8 cellular contexts compared by ENCODE assay signal in genomic region chr17:75980188-75981018, GRCh38. TPM values are rescaled to one million over a fixed set of nuclear protein-coding genes. Genes with fewer than 3 reads are reported as not detected.
A peak's percentile ranks its signal among the peaks of the same experiment; 100 is the strongest.
DNase-seq lines count a peak whose midpoint lies in the region; ATAC-seq and TF ChIP-seq lines count a peak whose summit lies in the region.

No MANE protein-coding gene starts in this region.

- H3K27me3 ChIP-seq in thoracic aorta (replicated peaks; ENCODE audit: insufficient read depth) = no peaks in the 10 kb centered on the region

- H3K36me3 ChIP-seq in thoracic aorta = no peaks in the 10 kb centered on the region

- peak overlapping the region; percentile 99 for H3K27ac ChIP-seq in thoracic aorta

- peaks cover 28% of the 10 kb centered on the region for H3K4me1 Mint-ChIP-seq in activated naive CD4-positive, alpha-beta T cell treated with anti-CD3 and anti-CD28 coated beads for 36 hours (ENCODE audit: low read depth)
- peaks cover 31% of the 10 kb centered on the region for H3K4me1 Mint-ChIP-seq in activated naive CD8-positive, alpha-beta T cell treated with anti-CD3 and anti-CD28 coated beads, Interleukin-2, amount 10 ng/mL, durations not matched to agents 7 days and 5 days

- CTCF ChIA-PET in activated naive CD4-positive, alpha-beta T cell treated with anti-CD3 and anti-CD28 coated beads for 36 hours (lab: Charles Lee) = interaction anchor here (0.6 to 1.5 kb wide), 6 partner anchors 20 to 469 kb away, joined by 3 to 6 read pairs (median 4); partner anchors contain the start of gene CDK3

- H3K27me3 Mint-ChIP-seq in activated naive CD4-positive, alpha-beta T cell treated with anti-CD3 and anti-CD28 coated beads for 36 hours (ENCODE audit: low read depth) = no peaks in the 10 kb centered on the region
- no peaks in the 10 kb centered on the region for H3K27me3 Mint-ChIP-seq in activated naive CD8-positive, alpha-beta T cell treated with anti-CD3 and anti-CD28 coated beads, Interleukin-2, amount 10 ng/mL, durations not matched to agents 7 days and 5 days

- no peaks in the 10 kb centered on the region for H3K9me3 Mint-ChIP-seq in activated naive CD4-positive, alpha-beta T cell treated with anti-CD3 and anti-CD28 coated beads for 36 hours
- no peaks in the 10 kb centered on the region for H3K9me3 Mint-ChIP-seq in activated naive CD8-positive, alpha-beta T cell treated with anti-CD3 and anti-CD28 coated beads, Interleukin-2, amount 10 ng/mL, durations not matched to agents 7 days and 5 days

- H3K27ac Mint-ChIP-seq in activated naive CD4-positive, alpha-beta T cell treated with anti-CD3 and anti-CD28 coated beads for 36 hours = peak overlapping the region; percentile 100
- peak overlapping the region; percentile 98 for H3K27ac Mint-ChIP-seq in activated naive CD8-positive, alpha-beta T cell treated with anti-CD3 and anti-CD28 coated beads, Interleukin-2, amount 10 ng/mL, durations not matched to agents 7 days and 5 days

- intact Hi-C loops in activated naive CD4-positive, alpha-beta T cell treated with anti-CD3 and anti-CD28 coated beads for 36 hours (cut with micrococcal nuclease) = no loop called here

- peak overlapping the region; percentile 99 for H3K4me3 Mint-ChIP-seq in activated naive CD4-positive, alpha-beta T cell treated with anti-CD3 and anti-CD28 coated beads for 36 hours
- peak overlapping the region; percentile 98 for H3K4me3 Mint-ChIP-seq in activated naive CD8-positive, alpha-beta T cell treated with anti-CD3 and anti-CD28 coated beads, Interleukin-2, amount 10 ng/mL, durations not matched to agents 7 days and 5 days

- H3K36me3 Mint-ChIP-seq in activated naive CD4-positive, alpha-beta T cell treated with anti-CD3 and anti-CD28 coated beads for 36 hours (ENCODE audit: low read depth) = peaks cover 7% of the 10 kb centered on the region
- peaks cover 10% of the 10 kb centered on the region for H3K36me3 Mint-ChIP-seq in activated naive CD8-positive, alpha-beta T cell treated with anti-CD3 and anti-CD28 coated beads, Interleukin-2, amount 10 ng/mL, durations not matched to agents 7 days and 5 days

- POLR2A ChIA-PET in activated naive CD8-positive, alpha-beta T cell treated with anti-CD3 and anti-CD28 coated beads, Interleukin-2, amount 10 ng/mL, durations not matched to agents 7 days and 5 days (lab: Charles Lee) = interaction anchor here (0.6 to 1.4 kb wide), 3 partner anchors 123 to 1239 kb away, joined by 3 to 4 read pairs (median 3); partner anchors contain the start of gene EXOC7

- no peak for ATAC-seq in activated naive CD8-positive, alpha-beta T cell treated with anti-CD3 and anti-CD28 coated beads, Interleukin-2, amount 10 ng/mL, durations not matched to agents 7 days and 5 days (ENCODE audit: low read depth)
- ATAC-seq in thoracic aorta (ENCODE audit: insufficient number of reproducible peaks, low FRiP score, low read depth) = no peak
- no peak for ATAC-seq in HG02852 (IDR thresholded peaks at IDR 0.05; ENCODE audit: unreplicated experiment)

- peak overlapping the region; percentile 84 for H3K4me3 ChIP-seq in thoracic aorta

- no peak for DNase-seq in activated naive CD4-positive, alpha-beta T cell treated with anti-CD3 and anti-CD28 coated beads for 36 hours
- no peak for DNase-seq in activated naive CD4-positive, alpha-beta T cell treated with Interleukin-2 at 50 U/mL for 16 hours
- no peak for DNase-seq in activated naive CD8-positive, alpha-beta T cell treated with anti-CD3 and anti-CD28 coated beads, Interleukin-2, amount 10 ng/mL, durations not matched to agents 7 days and 5 days
- DNase-seq in kidney tubule cell (ENCODE audit: low spot score) = peak; percentile 77
- DNase-seq in thoracic aorta (ENCODE audit: low spot score) = no peak
- no peak for DNase-seq in stimulated activated CD4-positive, alpha-beta T cell treated with anti-CD3 and anti-CD28 coated beads, Interleukin-12 subunit alpha, Interleukin-12 subunit beta, amount 100 ng/mL, for 4 hours
- DNase-seq in dedifferentiated amniotic fluid mesenchymal stem cell (ENCODE audit: extremely low spot score) = no peak

- TF ChIP-seq CTCF in thoracic aorta (IDR thresholded peaks at IDR 0.05) = no peak

- peaks cover 19 to 36% of the 10 kb centered on the region in 2 donors for H3K4me1 ChIP-seq in thoracic aorta (ENCODE audit: control insufficient read depth in 1 of 2, low read depth in 2 of 2)

- no peaks in the 10 kb centered on the region for H3K9me3 ChIP-seq in thoracic aorta

RNA-seq across cellular contexts. Expression of gene TEN1, which starts 1.4 kb away (rescaled TPM):
- total RNA-seq in activated naive CD4-positive, alpha-beta T cell treated with anti-CD3 and anti-CD28 coated beads for 36 hours = 10 to 100 TPM in 1 of 2 experiments, 1 to 10 TPM in 1; 9.7 to 12.2 TPM
- total RNA-seq in activated naive CD8-positive, alpha-beta T cell treated with anti-CD3 and anti-CD28 coated beads, Interleukin-2, amount 10 ng/mL, durations not matched to agents 7 days and 5 days = 10 to 100 TPM; 15.9 to 17.1 TPM
- total RNA-seq in thoracic aorta = 1 to 10 TPM; 6.0 to 8.1 TPM

RNA-seq across cellular contexts. Expression of gene ACOX1, which starts 1.4 kb away (rescaled TPM):
- total RNA-seq in activated naive CD4-positive, alpha-beta T cell treated with anti-CD3 and anti-CD28 coated beads for 36 hours = 10 to 100 TPM; 31.4 to 34.9 TPM
- 10 to 100 TPM; 28.3 to 30.2 TPM for total RNA-seq in activated naive CD8-positive, alpha-beta T cell treated with anti-CD3 and anti-CD28 coated beads, Interleukin-2, amount 10 ng/mL, durations not matched to agents 7 days and 5 days
- total RNA-seq in thoracic aorta = 10 to 100 TPM; 22.5 to 37.6 TPM

RNA-seq across cellular contexts. Expression of gene CDK3, which starts 20.3 kb away (rescaled TPM):
- 1 to 10 TPM; 3.1 to 5.0 TPM for total RNA-seq in activated naive CD4-positive, alpha-beta T cell treated with anti-CD3 and anti-CD28 coated beads for 36 hours
- 1 to 10 TPM; 7.5 to 8.2 TPM for total RNA-seq in activated naive CD8-positive, alpha-beta T cell treated with anti-CD3 and anti-CD28 coated beads, Interleukin-2, amount 10 ng/mL, durations not matched to agents 7 days and 5 days
- total RNA-seq in thoracic aorta = 1 to 10 TPM; 3.2 to 4.9 TPM

RNA-seq across cellular contexts. Expression of gene FBF1, which starts 39.6 kb away (rescaled TPM):
- total RNA-seq in activated naive CD4-positive, alpha-beta T cell treated with anti-CD3 and anti-CD28 coated beads for 36 hours = 10 to 100 TPM; 20.7 to 21.0 TPM
- 10 to 100 TPM; 28.5 to 36.0 TPM for total RNA-seq in activated naive CD8-positive, alpha-beta T cell treated with anti-CD3 and anti-CD28 coated beads, Interleukin-2, amount 10 ng/mL, durations not matched to agents 7 days and 5 days
- total RNA-seq in thoracic aorta = 1 to 10 TPM; 6.3 to 8.0 TPM

RNA-seq across cellular contexts. Expression of gene EVPL, which starts 46.7 kb away (rescaled TPM):
- total RNA-seq in activated naive CD4-positive, alpha-beta T cell treated with anti-CD3 and anti-CD28 coated beads for 36 hours = under 1 TPM in 1 of 2 experiments, not detected in 1; 0.14 TPM
- under 1 TPM; 0.78 to 0.85 TPM for total RNA-seq in activated naive CD8-positive, alpha-beta T cell treated with anti-CD3 and anti-CD28 coated beads, Interleukin-2, amount 10 ng/mL, durations not matched to agents 7 days and 5 days
- total RNA-seq in thoracic aorta = 1 to 10 TPM; 1.4 to 1.6 TPM
